In genomic region chr18:36296591-36297418, GRCh38 we compare ENCODE assay signal across 8 cellular contexts. TPM values are rescaled to one million over a fixed set of nuclear protein-coding genes. Genes with fewer than 3 reads are reported as not detected.
DNase-seq lines count a peak whose midpoint lies in the region; ATAC-seq, FAIRE-seq and TF ChIP-seq lines count a peak whose summit lies in the region.

No MANE protein-coding gene starts in this region.

- H3K4me1 ChIP-seq in skeletal muscle tissue (ENCODE audit: control insufficient read depth in 3 of 3, insufficient read depth in 3 of 3, low read length in 3 of 3), result peaks cover 4 to 23% (median 12%) of the 10 kb centered on the region in 3 donors

- no peaks in the 10 kb centered on the region for H3K9me3 ChIP-seq in skeletal muscle tissue (ENCODE audit: control insufficient read depth in 3 of 3, low read length in 3 of 3)

- H3K27ac ChIP-seq in caudate nucleus (ENCODE audit: low read depth, low read length), result peak overlapping the region; percentile 11
- peak overlapping the region; percentile 43 for H3K27ac ChIP-seq in skeletal muscle tissue (ENCODE audit: low read depth, low read length)

- ATAC-seq in HG03175 (IDR thresholded peaks at IDR 0.05; ENCODE audit: unreplicated experiment), result peak; percentile 20

- POLR2A ChIA-PET in AG04449 (lab: Yijun Ruan, JAX), result interaction anchor here (1.0 to 1.5 kb wide), 3 partner anchors 12 to 799 kb away, joined by 3 to 9 read pairs (median 3); partner anchors contain the start of gene INO80C

- peak overlapping the region; percentile 51 to 75 (median 64) for H3K9ac ChIP-seq in skeletal muscle tissue (ENCODE audit: low read depth in 1 of 3, low read length in 3 of 3)

- TF ChIP-seq CTCF in AG04449 (IDR thresholded peaks at IDR 0.05; ENCODE audit: insufficient read depth, low read length, missing control alignments), result peak; percentile 80

- FAIRE-seq in GM12892 (lab: Jason Lieb, UNC), result no peak

- no peak for TF ChIP-seq POLR2A in GM12892 (IDR thresholded peaks at IDR 0.05; ENCODE audit: low read depth, low read length)

- peak overlapping the region; percentile 62 for H3K4me3 ChIP-seq in AG04449 (ENCODE audit: low read depth, low read length)
- peak overlapping the region; percentile 71 to 76 (median 76) for H3K4me3 ChIP-seq in skeletal muscle tissue (ENCODE audit: low read length in 3 of 3)

- CTCF ChIA-PET in AG04449 (lab: Yijun Ruan, JAX), result interaction anchor here (0.7 to 5.8 kb wide), 12 partner anchors 9 to 314 kb away, joined by 3 to 34 read pairs (median 4); no protein-coding TSS in a partner anchor

- DNase-seq in AG04449 (ENCODE audit: low read depth, low spot score) (no peak), GM12892 (ENCODE audit: insufficient read length) (peak; percentile 34), NCI-H748 treated with DMSO at 0.1 percent for 48 hours (lab: John Stamatoyannopoulos, UW) (peak; percentile 83), caudate nucleus (lab: John Stamatoyannopoulos, UW) (peak in 56 of 61 donors; percentile 3 to 83 (median 54)), iPS-NIHi7 (ENCODE audit: extremely low spot score) (peak; percentile 91), NAMALWA (ENCODE audit: low spot score) (no peak)

- H3K36me3 ChIP-seq in skeletal muscle tissue (ENCODE audit: control insufficient read depth in 3 of 3, insufficient read depth in 3 of 3, low read length in 3 of 3), result no peaks in the 10 kb centered on the region

- peaks cover 0 to 4% (median 0%) of the 10 kb centered on the region in 3 donors for H3K27me3 ChIP-seq in skeletal muscle tissue (ENCODE audit: control insufficient read depth in 3 of 3, insufficient read depth in 3 of 3, low read length in 3 of 3)

RNA-seq across cellular contexts. Expression of gene FHOD3, which starts 0.7 kb away (rescaled TPM):
- 13.6 TPM for polyA plus RNA-seq in GM12892 (2012; ENCODE audit: missing spikeins)
- 15.7 TPM for total RNA-seq in skeletal muscle tissue

Comparison
In these comparisons a context has a peak if more than half of its experiments do, and no peak if none do; other contexts are left out.
1. DNase-seq: peak in GM12892 (single experiment), NCI-H748 treated with DMSO at 0.1 percent for 48 hours (single experiment), caudate nucleus (56 of 61) and iPS-NIHi7 (single experiment); none in AG04449 (single experiment) and NAMALWA (single experiment).